In the genomic region with DNA sequence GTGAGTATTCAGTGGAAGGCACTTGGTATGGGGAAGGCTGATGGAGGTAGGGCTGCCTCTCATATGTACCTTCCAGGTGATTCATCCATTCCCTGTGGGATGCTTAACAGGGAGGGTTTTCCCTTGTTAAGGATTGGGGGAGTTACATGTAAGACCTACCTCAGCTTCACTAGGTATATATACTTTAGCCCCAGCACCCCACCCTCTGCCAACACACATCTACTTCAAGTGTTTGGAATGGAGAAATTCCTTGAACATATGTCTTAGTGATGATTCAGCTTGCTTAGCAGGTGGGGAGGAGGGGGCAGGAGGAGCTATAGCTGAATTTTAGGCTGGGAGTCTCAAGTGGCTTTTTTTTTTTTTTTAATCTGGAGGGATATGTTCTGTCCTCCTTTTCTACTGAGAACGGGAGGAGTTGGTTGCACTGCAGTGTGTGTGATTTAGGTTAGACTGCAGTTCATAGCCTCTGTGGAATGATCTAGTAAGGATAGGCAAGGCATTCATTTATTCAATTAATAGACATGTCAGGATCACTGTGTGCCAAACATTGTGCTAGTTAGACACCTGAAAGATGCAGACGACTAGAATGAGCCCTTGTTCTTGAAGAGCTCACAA, we compare ENCODE assay signal across 1 cellular context.
TF ChIP-seq lines count a peak whose summit lies in the region.

No MANE protein-coding gene starts in this region.

TF ChIP-seq in IMR-90, 13 proteins besides CTCF, POLR2A, EP300 and RAD21:
- TF ChIP-seq SMC3 (IDR thresholded peaks at IDR 0.05; ENCODE audit: low read depth, low read length) (no peak), NFE2L2 (IDR thresholded peaks at IDR 0.05; ENCODE audit: low read depth, low read length) (no peak), RCOR1 (IDR thresholded peaks at IDR 0.05; ENCODE audit: insufficient replicate concordance, low read length) (no peak), RFX5 (IDR thresholded peaks at IDR 0.05; ENCODE audit: low read depth, low read length) (no peak), MXI1 (IDR thresholded peaks at IDR 0.05; ENCODE audit: borderline replicate concordance, low read depth, low read length) (no peak), CEBPB (IDR thresholded peaks at IDR 0.05; ENCODE audit: low read depth, low read length) (no peak), FOS (IDR thresholded peaks at IDR 0.05; ENCODE audit: low read depth, low read length) (no peak), CHD1 (IDR thresholded peaks at IDR 0.05; ENCODE audit: low read depth, low read length) (no peak), MAFK (IDR thresholded peaks at IDR 0.05; ENCODE audit: low read depth, low read length) (no peak), BHLHE40 (IDR thresholded peaks at IDR 0.05; ENCODE audit: low read depth, low read length) (no peak), ELK1 (IDR thresholded peaks at IDR 0.05; ENCODE audit: borderline replicate concordance, low read depth, low read length) (no peak), MAZ (IDR thresholded peaks at IDR 0.05; ENCODE audit: borderline replicate concordance, low read depth, low read length) (no peak)
- TF ChIP-seq, protein P1, sequence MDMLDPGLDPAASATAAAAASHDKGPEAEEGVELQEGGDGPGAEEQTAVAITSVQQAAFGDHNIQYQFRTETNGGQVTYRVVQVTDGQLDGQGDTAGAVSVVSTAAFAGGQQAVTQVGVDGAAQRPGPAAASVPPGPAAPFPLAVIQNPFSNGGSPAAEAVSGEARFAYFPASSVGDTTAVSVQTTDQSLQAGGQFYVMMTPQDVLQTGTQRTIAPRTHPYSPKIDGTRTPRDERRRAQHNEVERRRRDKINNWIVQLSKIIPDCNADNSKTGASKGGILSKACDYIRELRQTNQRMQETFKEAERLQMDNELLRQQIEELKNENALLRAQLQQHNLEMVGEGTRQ (IDR thresholded peaks at IDR 0.05; ENCODE audit: low read depth, low read length), result no peak
